In the genomic region with DNA sequence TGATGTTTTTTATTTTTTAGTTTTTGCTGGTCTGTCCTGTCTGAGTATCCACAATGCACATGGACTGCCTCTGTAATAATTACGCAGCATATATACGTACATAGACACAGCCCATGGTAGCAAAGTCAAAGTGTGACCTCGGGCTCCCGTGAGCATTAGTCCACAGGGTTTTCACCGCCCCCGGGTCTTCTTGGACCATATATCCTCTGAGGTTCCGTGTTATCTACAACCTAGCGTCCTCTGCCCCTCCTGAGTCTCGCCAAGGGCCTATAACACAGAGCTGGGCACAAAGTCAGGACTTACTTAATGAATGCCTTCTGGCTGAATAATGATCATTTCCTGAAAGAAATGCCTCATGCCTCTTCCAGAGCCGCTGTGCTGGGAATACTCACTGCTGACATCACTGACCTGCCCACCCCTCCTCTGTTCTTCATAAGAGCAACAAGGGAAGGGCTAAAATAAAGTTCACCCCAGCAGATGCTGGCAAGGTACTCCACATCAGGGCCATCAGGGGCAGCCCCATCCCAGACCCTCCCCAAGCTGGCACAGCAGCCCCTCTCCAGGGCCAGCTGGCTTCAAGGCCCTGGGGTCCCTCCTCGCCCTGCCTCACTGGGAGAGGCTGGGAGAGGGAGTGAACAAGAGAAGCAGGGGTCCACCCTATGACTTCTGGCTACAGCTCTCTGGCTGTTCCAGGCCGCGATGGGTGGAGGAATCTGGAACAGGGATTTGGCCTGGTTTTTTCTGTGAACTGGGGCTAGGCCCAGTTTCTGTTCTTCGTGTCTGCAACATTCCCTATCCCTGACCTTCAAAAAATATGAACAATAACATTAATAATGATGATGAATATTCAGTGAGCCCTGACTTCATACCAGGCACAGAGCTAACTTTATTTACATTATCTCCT, we compare ENCODE assay signal across 8 cellular contexts. TPM values are rescaled to one million over a fixed set of nuclear protein-coding genes. Genes with fewer than 3 reads are reported as not detected.
DNase-seq lines count a peak whose midpoint lies in the region; ATAC-seq and TF ChIP-seq lines count a peak whose summit lies in the region.

No MANE protein-coding gene starts in this region.

- H3K4me3 Mint-ChIP-seq in activated naive CD8-positive, alpha-beta T cell: peak overlapping the region; percentile 94
- peak overlapping the region; percentile 98 for H3K4me3 Mint-ChIP-seq in stimulated activated effector memory CD8-positive, alpha-beta T cell treated with anti-CD3 and anti-CD28 coated beads, Interleukin-12 subunit alpha, Interleukin-12 subunit beta, amount 100 ng/mL, for 72 hours

- no peak for DNase-seq in HFF-Myc (ENCODE audit: extremely low read depth, low read depth)
- DNase-seq in right cardiac atrium: peak; percentile 85 to 91 (median 90)
- no peak for DNase-seq in stimulated activated effector memory CD8-positive, alpha-beta T cell treated with anti-CD3 and anti-CD28 coated beads, Interleukin-12 subunit alpha, Interleukin-12 subunit beta, amount 100 ng/mL, for 72 hours (ENCODE audit: low spot score in 2 of 2)
- no peak for DNase-seq in NCI-H146 (lab: John Stamatoyannopoulos, UW)
- DNase-seq in NCI-H524 treated with DMSO at 0.1 percent for 48 hours (lab: John Stamatoyannopoulos, UW): no peak
- DNase-seq in COLO829 (ENCODE audit: low spot score): no peak

- H3K27ac ChIP-seq in right cardiac atrium (ENCODE audit: low read length): peak overlapping the region; percentile 61

- no peaks in the 10 kb centered on the region for H3K27me3 ChIP-seq in right cardiac atrium (ENCODE audit: control insufficient read depth, insufficient read depth)

- no peaks in the 10 kb centered on the region for H3K27me3 Mint-ChIP-seq in activated naive CD8-positive, alpha-beta T cell

- H3K9me3 Mint-ChIP-seq in activated naive CD8-positive, alpha-beta T cell (ENCODE audit: low read depth): no peaks in the 10 kb centered on the region
- H3K9me3 Mint-ChIP-seq in stimulated activated effector memory CD8-positive, alpha-beta T cell treated with anti-CD3 and anti-CD28 coated beads, Interleukin-12 subunit alpha, Interleukin-12 subunit beta, amount 100 ng/mL, for 72 hours: no peaks in the 10 kb centered on the region

- intact Hi-C loops in right cardiac atrium (cut with DNase I): no loop called here

- H3K4me1 ChIP-seq in right cardiac atrium (ENCODE audit: control insufficient read depth, insufficient read depth, low read length): peaks cover 56% of the 10 kb centered on the region

- H3K4me3 ChIP-seq in HFF-Myc (replicated peaks; ENCODE audit: low read depth, low read length) (peak overlapping the region; percentile 38), right cardiac atrium (ENCODE audit: low read length) (no peak overlapping the region)

- H3K9me3 ChIP-seq in right cardiac atrium (ENCODE audit: control insufficient read depth, low read length): no peaks in the 10 kb centered on the region

- ATAC-seq in right cardiac atrium (peak; percentile 78), GM18858 (IDR thresholded peaks at IDR 0.05; ENCODE audit: unreplicated experiment) (no peak)
- ATAC-seq in stimulated activated effector memory CD8-positive, alpha-beta T cell treated with anti-CD3 and anti-CD28 coated beads, Interleukin-12 subunit alpha, Interleukin-12 subunit beta, amount 100 ng/mL, for 72 hours: no peak

- no peak for TF ChIP-seq CTCF in HFF-Myc (IDR thresholded peaks at IDR 0.05; ENCODE audit: low read depth, low read length, missing control alignments)

- 22% methylated on average over 14 of the region's 14 CpGs for WGBS in right cardiac atrium

- H3K4me1 Mint-ChIP-seq in activated naive CD8-positive, alpha-beta T cell (ENCODE audit: low read depth): peaks cover 95% of the 10 kb centered on the region
- H3K4me1 Mint-ChIP-seq in stimulated activated effector memory CD8-positive, alpha-beta T cell treated with anti-CD3 and anti-CD28 coated beads, Interleukin-12 subunit alpha, Interleukin-12 subunit beta, amount 100 ng/mL, for 72 hours: peaks cover 94% of the 10 kb centered on the region

- H3K27ac Mint-ChIP-seq in activated naive CD8-positive, alpha-beta T cell: peak overlapping the region; percentile 99
- H3K27ac Mint-ChIP-seq in stimulated activated effector memory CD8-positive, alpha-beta T cell treated with anti-CD3 and anti-CD28 coated beads, Interleukin-12 subunit alpha, Interleukin-12 subunit beta, amount 100 ng/mL, for 72 hours: peak overlapping the region; percentile 99

- peaks cover 14% of the 10 kb centered on the region for H3K36me3 Mint-ChIP-seq in activated naive CD8-positive, alpha-beta T cell
- H3K36me3 Mint-ChIP-seq in stimulated activated effector memory CD8-positive, alpha-beta T cell treated with anti-CD3 and anti-CD28 coated beads, Interleukin-12 subunit alpha, Interleukin-12 subunit beta, amount 100 ng/mL, for 72 hours: peaks cover 94% of the 10 kb centered on the region

RNA-seq across cellular contexts. Expression of a gene that starts 7.9 kb away (rescaled TPM):
- 10 to 100 TPM; 46.5 to 60.1 (median 51.1) TPM for total RNA-seq in right cardiac atrium
- polyA plus RNA-seq in right cardiac atrium: 38.0 TPM

RNA-seq across cellular contexts. Expression of a gene that starts 38.8 kb away (rescaled TPM):
- total RNA-seq in right cardiac atrium: 10 to 100 TPM; 26.5 to 30.1 (median 27.6) TPM
- 22.0 TPM for polyA plus RNA-seq in right cardiac atrium

RNA-seq across cellular contexts. Expression of a gene that starts 53.2 kb away (rescaled TPM):
- total RNA-seq in right cardiac atrium: 10 to 100 TPM; 14.1 to 28.7 (median 23.3) TPM
- polyA plus RNA-seq in right cardiac atrium: 44.9 TPM

Comparison
In these comparisons a context has a peak if more than half of its experiments do, and no peak if none do; other contexts are left out.
1. DNase-seq: peak in right cardiac atrium (3 of 3); none in HFF-Myc (single experiment), stimulated activated effector memory CD8-positive, alpha-beta T cell treated with anti-CD3 and anti-CD28 coated beads, Interleukin-12 subunit alpha, Interleukin-12 subunit beta, amount 100 ng/mL, for 72 hours (0 of 2), NCI-H146 (single experiment), NCI-H524 treated with DMSO at 0.1 percent for 48 hours (single experiment) and COLO829 (single experiment).
2. ATAC-seq: peak in right cardiac atrium (2 of 2); none in stimulated activated effector memory CD8-positive, alpha-beta T cell treated with anti-CD3 and anti-CD28 coated beads, Interleukin-12 subunit alpha, Interleukin-12 subunit beta, amount 100 ng/mL, for 72 hours (single experiment) and GM18858 (single experiment).